Comparison of ENCODE assay signal across 1 cellular context in genomic region chr1:66276229-66276628, GRCh38.
TF ChIP-seq lines count a peak whose summit lies in the region.

No MANE protein-coding gene starts in this region.

TF ChIP-seq in GM12878, 131 proteins besides CTCF, POLR2A, EP300 and RAD21 (continued from another document):
- TF ChIP-seq ZNF592 (IDR thresholded peaks at IDR 0.05): no peak
